ENCODE assay signal across 8 cellular contexts in genomic region chrX:153884136-153885076, GRCh38. TPM values are rescaled to one million over a fixed set of nuclear protein-coding genes. Genes with fewer than 3 reads are reported as not detected.
A peak's percentile ranks its signal among the peaks of the same experiment; 100 is the strongest.
DNase-seq lines count a peak whose midpoint lies in the region; ATAC-seq and TF ChIP-seq lines count a peak whose summit lies in the region.

No MANE protein-coding gene starts in this region.

- H3K4me1 ChIP-seq in DND-41 (ENCODE audit: insufficient read depth, low read length), result no peaks in the 10 kb centered on the region
- H3K4me1 ChIP-seq in HUES6 (ENCODE audit: control insufficient read depth, insufficient read depth, low read length), result peaks cover 68% of the 10 kb centered on the region
- H3K4me1 ChIP-seq in mesodermal cell (ENCODE audit: control insufficient read depth, insufficient read depth, low read length, poor library complexity, severe bottlenecking), result peaks cover 31% of the 10 kb centered on the region

- DNase-seq in DND-41 (no peak), WERI-Rb-1 (peak; percentile 61), foreskin melanocyte (no peak), HUDEP-2 (lab: John Stamatoyannopoulos, UW; ENCODE audit: unreplicated experiment in 76 of 76) (no peak)
- DNase-seq in activated CD4-positive, CD25-positive, alpha-beta regulatory T cell treated with anti-CD3 and anti-CD28 coated beads, Interleukin-2, amount 50 U/mL, for 72 hours, result no peak

- H2AFZ ChIP-seq in DND-41 (ENCODE audit: low read depth, low read length), result no peak overlapping the region

- H3K27ac ChIP-seq in DND-41 (ENCODE audit: low read length), result no peak overlapping the region
- no peak overlapping the region for H3K27ac ChIP-seq in HUES6 (ENCODE audit: low read depth, low read length)
- H3K27ac ChIP-seq in WERI-Rb-1, result no peak overlapping the region
- H3K27ac ChIP-seq in mesodermal cell (ENCODE audit: low read depth, low read length, severe bottlenecking), result no peak overlapping the region

- H3K9me3 ChIP-seq in DND-41 (ENCODE audit: insufficient read depth, low read length, severe bottlenecking) (no peaks in the 10 kb centered on the region), HUES6 (ENCODE audit: control insufficient read depth, insufficient read depth, low read depth, low read length) (peaks cover 12% of the 10 kb centered on the region; the same call in 1 of the 2 replicates), WERI-Rb-1 (ENCODE audit: severe bottlenecking) (no peaks in the 10 kb centered on the region), mesodermal cell (ENCODE audit: control insufficient read depth, low read length) (no peaks in the 10 kb centered on the region)

- H3K27me3 ChIP-seq in DND-41 (ENCODE audit: insufficient read depth, low read length, poor library complexity), result no peaks in the 10 kb centered on the region
- peaks cover 60% of the 10 kb centered on the region for H3K27me3 ChIP-seq in HUES6 (ENCODE audit: control insufficient read depth, insufficient read depth, low read length)
- H3K27me3 ChIP-seq in WERI-Rb-1 (ENCODE audit: insufficient read depth, low read depth, severe bottlenecking), result peaks cover 27% of the 10 kb centered on the region

- no peaks in the 10 kb centered on the region for H3K36me3 ChIP-seq in DND-41 (ENCODE audit: insufficient read depth, low read length)
- H3K36me3 ChIP-seq in HUES6 (ENCODE audit: control insufficient read depth, insufficient read depth, low read length), result no peaks in the 10 kb centered on the region
- H3K36me3 ChIP-seq in WERI-Rb-1, result no peaks in the 10 kb centered on the region; the same call in 1 of the 2 replicates
- H3K36me3 ChIP-seq in mesodermal cell (ENCODE audit: control insufficient read depth, insufficient read depth, low read length), result no peaks in the 10 kb centered on the region

- H3K4me3 ChIP-seq in DND-41 (ENCODE audit: low read depth in 1 of 2, low read length in 2 of 2) (no peak overlapping the region), HUES6 (ENCODE audit: low read depth, low read length) (peak overlapping the region; percentile 61), WERI-Rb-1 (ENCODE audit: low read depth, low read length) (no peak overlapping the region), mesodermal cell (ENCODE audit: extremely low read depth, insufficient read depth, low read length, poor library complexity, severe bottlenecking) (peak overlapping the region; percentile 43)

- TF ChIP-seq CTCF in DND-41 (IDR thresholded peaks at IDR 0.05; ENCODE audit: borderline replicate concordance, extremely low read depth, low read length, poor library complexity, severe bottlenecking), result peak; percentile 40
- TF ChIP-seq CTCF in WERI-Rb-1 (IDR thresholded peaks at IDR 0.05; ENCODE audit: low read depth, low read length), result peak; percentile 78

- H3K9ac ChIP-seq in DND-41 (ENCODE audit: low read depth, low read length) (no peak overlapping the region), HUES6 (ENCODE audit: low read length) (no peak overlapping the region)

- ATAC-seq in DND-41 (ENCODE audit: insufficient read depth, low read depth) (peak; percentile 50; the same call in 1 of the 3 replicates), GM21619 (IDR thresholded peaks at IDR 0.05; ENCODE audit: unreplicated experiment) (no peak)

- H3K79me2 ChIP-seq in DND-41 (ENCODE audit: insufficient read depth, low read length), result no peaks in the 10 kb centered on the region

- no peaks in the 10 kb centered on the region for H4K20me1 ChIP-seq in DND-41 (ENCODE audit: insufficient read depth, low read length)

- WGBS in mesodermal cell (ENCODE audit: insufficient coverage in 2 of 2), 2 experiments, result 0 to 83% methylated on average over 1 to 2 of the region's 20 CpGs

- no peak overlapping the region for H3K4me2 ChIP-seq in DND-41 (ENCODE audit: insufficient read depth, low read length)

RNA-seq across cellular contexts. Expression of gene L1CAM, which starts 1.6 kb away (rescaled TPM):
- polyA plus RNA-seq in mesodermal cell (2013, experiment 1 of 2), result 53.0 TPM
- polyA plus RNA-seq in mesodermal cell (2013, experiment 2 of 2), result 39.3 TPM

RNA-seq across cellular contexts. Expression of gene AVPR2, which starts 20.1 kb away (rescaled TPM):
- polyA plus RNA-seq in mesodermal cell (2013, experiment 1 of 2), result 0.29 TPM
- polyA plus RNA-seq in mesodermal cell (2013, experiment 2 of 2), result 0.30 TPM

RNA-seq across cellular contexts. Expression of gene ARHGAP4, which starts 41.7 kb away (rescaled TPM):
- polyA plus RNA-seq in mesodermal cell (2013, experiment 1 of 2), result 18.2 TPM
- 8.8 TPM for polyA plus RNA-seq in mesodermal cell (2013, experiment 2 of 2)

RNA-seq across cellular contexts. Expression of gene NAA10, which starts 50.4 kb away (rescaled TPM):
- polyA plus RNA-seq in mesodermal cell (2013, experiment 1 of 2), result 107 TPM
- 95.7 TPM for polyA plus RNA-seq in mesodermal cell (2013, experiment 2 of 2)

RNA-seq across cellular contexts. Expression of gene PDZD4, which starts 54.1 kb away (rescaled TPM):
- 15.5 TPM for polyA plus RNA-seq in mesodermal cell (2013, experiment 1 of 2)
- polyA plus RNA-seq in mesodermal cell (2013, experiment 2 of 2), result 12.1 TPM

Comparison
In these comparisons a context has a peak if more than half of its experiments do, and no peak if none do; other contexts are left out.
1. H3K4me3 ChIP-seq: peak in HUES6 (single experiment) and mesodermal cell (single experiment); none in DND-41 (0 of 2) and WERI-Rb-1 (single experiment).